25 cellular contexts compared by ENCODE assay signal in genomic region chr15:95341686-95342085, GRCh38.
DNase-seq lines count a peak whose midpoint lies in the region; ATAC-seq, FAIRE-seq and TF ChIP-seq lines count a peak whose summit lies in the region.
"Had no signal": no experiment of that assay in that cellular context is flagged by ENCODE, and none has a peak within 500 bp of the region (broad histone marks: within the 10 kb centered on the region; RNA-seq: fewer than 3 reads in every experiment).

No MANE protein-coding gene starts in this region.

- no peak for TF ChIP-seq POLR2A in K562 (conservative IDR thresholded peaks at IDR 0.05)
- no peak for TF ChIP-seq POLR2A in uterus (IDR thresholded peaks at IDR 0.05)

- no peak for TF ChIP-seq EP300 in K562 (IDR thresholded peaks at IDR 0.05; ENCODE audit: low read length)

- no TSS peak for BruUV-seq in PC-3 (replicated peaks; lab: Mats Ljungman, UMichigan)
- no TSS peak for BruUV-seq in K562 (replicated peaks; lab: Mats Ljungman, UMichigan)

- H3K36me3 ChIP-seq in PC-3 (ENCODE audit: low read depth, low read length) = no peaks in the 10 kb centered on the region
- no peaks in the 10 kb centered on the region for H3K36me3 ChIP-seq in K562 (ENCODE audit: control insufficient read depth, insufficient read depth, low read length)
- no peaks in the 10 kb centered on the region for H3K36me3 ChIP-seq in left lung
- no peaks in the 10 kb centered on the region for H3K36me3 ChIP-seq in uterus
- H3K36me3 ChIP-seq: BE2C, BLaER1 had no signal

- no peak overlapping the region for H3K4me3 ChIP-seq in PC-3 (ENCODE audit: low read length)
- no peak overlapping the region for H3K4me3 ChIP-seq in K562
- no peak overlapping the region for H3K4me3 ChIP-seq in left lung
- no peak overlapping the region for H3K4me3 ChIP-seq in uterus
- H3K4me3 ChIP-seq: BLaER1, GM12878 had no signal

- H3K4me2 ChIP-seq in PC-3 (ENCODE audit: low read length) = 0 out of 2 replicates have a peak overlapping the region, but pooled peaks have one; percentile 32
- no peak overlapping the region for H3K4me2 ChIP-seq in K562 (ENCODE audit: insufficient read depth, low read length)
- H3K4me2 ChIP-seq: BLaER1 had no signal

- CTCF ChIA-PET in PC-3 (lab: Charles Lee) = no interaction called here
- CTCF ChIA-PET in K562 (lab: Yijun Ruan, JAX; ENCODE audit: low intra/inter-chr PET ratio) = no interaction called here

- H3K27me3 ChIP-seq in PC-3 (ENCODE audit: low read length) = no peaks in the 10 kb centered on the region
- H3K27me3 ChIP-seq in K562 (ENCODE audit: control insufficient read depth in 2 of 2, insufficient read depth in 2 of 2, low read length in 2 of 2) = no peaks in the 10 kb centered on the region; a peak in 1 of 5 replicates
- no peaks in the 10 kb centered on the region for H3K27me3 ChIP-seq in left lung
- H3K27me3 ChIP-seq in uterus = no peaks in the 10 kb centered on the region
- H3K27me3 ChIP-seq: BE2C, BLaER1 had no signal

- WGBS in K562 (ENCODE audit: insufficient coverage, low coverage, missing lambda C conversion rate) = 6% methylated on average over 6 of the region's 6 CpGs

- H3K27ac ChIP-seq in PC-3 (ENCODE audit: low read length) (peak overlapping the region; percentile 4; the same call in 1 of the 2 replicates), K562 (ENCODE audit: extremely low read depth, low read depth, low read length) (no peak overlapping the region), left lung (no peak overlapping the region), uterus (no peak overlapping the region)
- H3K27ac ChIP-seq: BLaER1 had no signal

- TF ChIP-seq RAD21 in K562 (CRISPR knock-in tag; conservative IDR thresholded peaks at IDR 0.05 in 1 of 2, IDR thresholded peaks at IDR 0.05 in 1 of 2) = no peak

- no peaks in the 10 kb centered on the region for H3F3A ChIP-seq in PC-3 (ENCODE audit: low read length, unreplicated experiment)

- H2AFZ ChIP-seq in PC-3 (ENCODE audit: low read length) (peak overlapping the region; percentile 2; the same call in 1 of the 2 replicates), K562 (ENCODE audit: low read depth, low read length) (no peak overlapping the region)

- DNase-seq in PC-3 (peak; percentile 54), K562 (ENCODE audit: extremely low read depth in 1 of 4, low spot score in 3 of 4) (no peak), left lung (no peak), uterus (no peak), SKM-1 (lab: John Stamatoyannopoulos, UW; ENCODE audit: unreplicated experiment) (no peak)
- DNase-seq: 8988T; ACHN; BE2C; C1 segment of cervical spinal cord; CD4-positive, alpha-beta memory T cell; CD4-positive, CD25-positive, alpha-beta regulatory T cell; CD8-positive, alpha-beta memory T cell; COR-L47; DMS 273 treated with DMSO at 0.1 percent for 48 hours; DMS153; DMS53; DMS79; DND-41; EL; GDM1 had no signal

- TF ChIP-seq CTCF in PC-3 (conservative IDR thresholded peaks at IDR 0.05; ENCODE audit: low read depth, low read length) (no peak), K562 (IDR thresholded peaks at IDR 0.05 in 2 of 3, conservative IDR thresholded peaks at IDR 0.05 in 1 of 3; ENCODE audit: insufficient read depth in 2 of 3, low read depth in 1 of 3, low read length in 3 of 3) (no peak), left lung (IDR thresholded peaks at IDR 0.05) (no peak), uterus (IDR thresholded peaks at IDR 0.05) (no peak)

- H3K4me1 ChIP-seq in PC-3 (ENCODE audit: insufficient read depth, low read length) (peaks cover 3% of the 10 kb centered on the region; the same call in 1 of the 2 replicates), K562 (replicated peaks in 1 of 2; ENCODE audit: control insufficient read depth in 2 of 2, insufficient read depth in 2 of 2, low read length in 2 of 2) (no peaks in the 10 kb centered on the region), left lung (no peaks in the 10 kb centered on the region), uterus (no peaks in the 10 kb centered on the region)
- H3K4me1 ChIP-seq: BE2C, BLaER1 had no signal

- FAIRE-seq in K562 (lab: Jason Lieb, UNC) = no peak
- FAIRE-seq: A204.1, GM12878, GM12892, GM19239 had no signal

- H3K9me1 ChIP-seq in K562 (ENCODE audit: control insufficient read depth, insufficient read depth, low read length) = no peaks in the 10 kb centered on the region

- in situ Hi-C loops in K562 (cut with MboI) = no loop called here

- H4K20me1 ChIP-seq in PC-3 (ENCODE audit: low read length) (no peaks in the 10 kb centered on the region), K562 (replicated peaks; ENCODE audit: control insufficient read depth, insufficient read depth, low read length) (no peaks in the 10 kb centered on the region)
- H4K20me1 ChIP-seq: BLaER1 had no signal

- no peaks in the 10 kb centered on the region for H3K9me3 ChIP-seq in PC-3 (ENCODE audit: low read length)
- no peaks in the 10 kb centered on the region for H3K9me3 ChIP-seq in K562 (replicated peaks; ENCODE audit: control insufficient read depth, insufficient read depth, low read depth, low read length)
- no peaks in the 10 kb centered on the region for H3K9me3 ChIP-seq in left lung
- H3K9me3 ChIP-seq in uterus = no peaks in the 10 kb centered on the region
- H3K9me3 ChIP-seq: BE2C, BLaER1 had no signal

- no peak overlapping the region for H3K9ac ChIP-seq in PC-3 (ENCODE audit: low read length)
- H3K9ac ChIP-seq in K562 (ENCODE audit: insufficient read depth in 1 of 2, low read depth in 2 of 2, low read length in 2 of 2) = no peak overlapping the region
- H3K9ac ChIP-seq: BLaER1 had no signal

- no peaks in the 10 kb centered on the region for H3K79me2 ChIP-seq in PC-3 (ENCODE audit: low read length)
- H3K79me2 ChIP-seq in K562 (ENCODE audit: control insufficient read depth, insufficient read depth, low read length) = no peaks in the 10 kb centered on the region

- intact Hi-C loops in PC-3 (cut with micrococcal nuclease) (no loop called here), K562 (cut with micrococcal nuclease) (no loop called here), left lung (cut with DNase I) (no loop called here), uterus (cut with DNase I; ENCODE audit: low total_unique reads) (no loop called here)

- ATAC-seq in PC-3 (no peak; the same call in 1 of the 2 replicates), K562 (no peak), left lung (peak; percentile 31)
- ATAC-seq: GM12878 had no signal

- POLR2A ChIA-PET in PC-3 (lab: Charles Lee; ENCODE audit: unreplicated experiment) = no interaction called here
- POLR2A ChIA-PET in K562 (lab: Yijun Ruan, JAX) = no interaction called here

- no peaks in the 10 kb centered on the region for H3K9me2 ChIP-seq in PC-3 (replicated peaks; ENCODE audit: low read length)

TF ChIP-seq in K562, 482 proteins besides CTCF, POLR2A, EP300 and RAD21:
- TF ChIP-seq ZNF583 (CRISPR knock-in tag; IDR thresholded peaks at IDR 0.05) (no peak), CREBBP (IDR thresholded peaks at IDR 0.05; ENCODE audit: low read depth, low read length) (peak; percentile 54)
